Comparison of ENCODE assay signal across 5 cellular contexts in the genomic region with DNA sequence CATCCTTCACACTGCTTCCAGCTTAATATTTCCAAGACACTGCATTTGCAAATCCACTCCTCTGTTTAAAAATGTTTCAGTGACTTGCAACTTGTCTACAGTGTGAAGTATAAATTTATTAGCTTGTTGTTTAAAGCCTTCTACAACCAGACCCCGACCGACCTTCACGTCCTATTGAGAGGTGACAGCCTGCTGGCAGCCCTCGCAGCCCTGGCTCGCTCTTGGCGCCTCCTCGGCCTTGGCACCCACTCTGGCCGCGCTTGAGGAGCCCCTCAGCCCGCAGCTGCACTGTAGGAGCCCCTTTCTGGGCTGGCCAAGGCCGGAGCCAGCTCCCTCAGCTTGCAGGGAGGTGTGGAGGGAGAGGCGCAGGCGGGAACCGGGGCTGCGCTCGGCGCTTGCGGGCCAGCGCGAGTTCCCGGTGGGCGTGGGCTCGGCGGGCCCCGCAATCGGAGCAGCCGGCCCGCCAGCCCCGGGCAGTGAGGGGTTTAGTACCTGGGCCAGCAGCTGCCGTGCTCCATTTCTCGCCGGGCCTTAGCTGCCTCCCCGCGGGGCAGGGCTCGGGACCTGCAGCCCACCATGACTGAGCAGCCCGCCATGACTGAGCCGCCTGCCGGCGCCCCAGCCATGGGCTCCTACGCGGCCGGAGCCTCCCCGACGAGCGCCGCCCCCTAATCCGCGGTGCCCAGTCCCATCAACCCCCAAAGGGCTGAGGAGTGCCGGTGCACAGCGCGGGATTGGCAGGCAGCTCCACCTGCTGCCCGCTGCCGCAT. TPM values are rescaled to one million over a fixed set of nuclear protein-coding genes. Genes with fewer than 3 reads are reported as not detected.
DNase-seq lines count a peak whose midpoint lies in the region; ATAC-seq and TF ChIP-seq lines count a peak whose summit lies in the region.
"Not testable (repeated sequence)": the region's sequence is repeated elsewhere in the genome, so short reads cannot be mapped to it uniquely, and the experiment has no call there.

No MANE protein-coding gene starts in this region.

- H3K36me3 ChIP-seq in GM23338 (ENCODE audit: insufficient read depth); endodermal cell (ENCODE audit: control insufficient read depth, insufficient read depth, low read length); testis (ENCODE audit: low read depth, missing control alignments): not testable (repeated sequence)

- not testable (repeated sequence) for H3K9me3 ChIP-seq in endodermal cell (ENCODE audit: control insufficient read depth, low read length); testis

- peaks cover 11% of the 10 kb centered on the region; the same call in 2 of the 3 replicates for H3K36me3 Mint-ChIP-seq in GM23338 (ENCODE audit: low read depth)
- not testable (repeated sequence) for H3K36me3 Mint-ChIP-seq in endodermal cell (ENCODE audit: low read depth)

- H3K9me3 Mint-ChIP-seq in GM23338, endodermal cell: not testable (repeated sequence)

- TF ChIP-seq POLR2A in testis (IDR thresholded peaks at IDR 0.05): not testable (repeated sequence)

- H3K9me2 ChIP-seq in GM23338 (ENCODE audit: insufficient read depth): not testable (repeated sequence)

- H3K4me2 ChIP-seq in GM23338: not testable (repeated sequence)

- TF ChIP-seq CTCF in GM23338 (conservative IDR thresholded peaks at IDR 0.05; ENCODE audit: low read depth in 2 of 2); endodermal cell (conservative IDR thresholded peaks at IDR 0.05); testis (IDR thresholded peaks at IDR 0.05): not testable (repeated sequence)

- H3K27ac Mint-ChIP-seq in GM23338, endodermal cell: not testable (repeated sequence)

- H3K27ac ChIP-seq in GM23338 (ENCODE audit: low read depth); endodermal cell (ENCODE audit: low read depth, low read length); testis: not testable (repeated sequence)

- H3K4me1 Mint-ChIP-seq in GM23338 (peaks cover 18% of the 10 kb centered on the region), endodermal cell (peaks cover 17% of the 10 kb centered on the region)

- 98 to 100% methylated on average over 9 to 23 of the region's 53 CpGs for WGBS in endodermal cell (ENCODE audit: insufficient coverage in 1 of 2, insufficient read length in 1 of 2), 2 experiments
- WGBS in testis, 2 donors: 60 to 75% methylated on average over 2 to 29 of the region's 53 CpGs

- not testable (repeated sequence) for H3K4me1 ChIP-seq in GM23338 (ENCODE audit: insufficient read depth); endodermal cell (ENCODE audit: control insufficient read depth, insufficient read depth, low read length); testis

- not testable (repeated sequence) for H3K4me3 ChIP-seq in GM23338; endodermal cell (ENCODE audit: low read length)
- H3K4me3 ChIP-seq in testis: peak overlapping the region; percentile 21 to 39

- H3K79me2 ChIP-seq in GM23338 (replicated peaks; ENCODE audit: insufficient read depth): peaks cover 12% of the 10 kb centered on the region

- H3K9ac ChIP-seq in endodermal cell (ENCODE audit: extremely low read depth, low read length, poor library complexity, severe bottlenecking): not testable (repeated sequence)

- not testable (repeated sequence) for H3K4me3 Mint-ChIP-seq in GM23338, endodermal cell

- DNase-seq in GM23338 (ENCODE audit: low spot score); testis: not testable (repeated sequence)
- peak in 2 of 3 experiments; percentile 29 to 49 for DNase-seq in NCI-H1417 (lab: John Stamatoyannopoulos, UW)
- peak; percentile 34 for DNase-seq in endodermal cell
- DNase-seq in islet precursor cell: peak; percentile 37

- peak; percentile 1; the same call in 1 of the 3 replicates for ATAC-seq in GM23338

- H4K20me1 ChIP-seq in GM23338 (replicated peaks; ENCODE audit: insufficient read depth): not testable (repeated sequence)

- H3K27me3 ChIP-seq in GM23338 (ENCODE audit: insufficient read depth); endodermal cell (ENCODE audit: control insufficient read depth, insufficient read depth, low read length, poor library complexity, severe bottlenecking); testis: not testable (repeated sequence)

- not testable (repeated sequence) for H3F3A ChIP-seq in GM23338 (replicated peaks; ENCODE audit: low read depth)

- H2AFZ ChIP-seq in GM23338: not testable (repeated sequence)

- H3K27me3 Mint-ChIP-seq in GM23338 (ENCODE audit: insufficient read depth, low read depth, poor library complexity): peaks cover 17% of the 10 kb centered on the region
- not testable (repeated sequence) for H3K27me3 Mint-ChIP-seq in endodermal cell (ENCODE audit: insufficient read depth)

- intact Hi-C loops in testis (cut with DNase I; ENCODE audit: low total_unique reads): not testable (repeated sequence)

RNA-seq across cellular contexts. Expression of a gene that starts 2.5 kb away (rescaled TPM):
- total RNA-seq in GM23338 (2014; rRNA removed; shearing (Covaris generic)): 95.7 and 103 TPM in 2 replicates
- polyA plus RNA-seq in GM23338 (2016; fragmentation: Nextera tagmentation; extraction: Ambion mirVana): 58.4 and 66.0 TPM in 2 replicates
- 100 to 1,000 TPM; 136 to 298 TPM for total RNA-seq in endodermal cell
- polyA plus RNA-seq in endodermal cell (2013, experiment 1 of 2): 70.7 TPM
- polyA plus RNA-seq in endodermal cell (2013, experiment 2 of 2): 52.5 TPM
- total RNA-seq in testis: 10 to 100 TPM; 49.6 to 63.1 TPM
- polyA plus RNA-seq in testis (ENCODE audit: insufficient read depth, low read depth, low replicate concordance): 19.7 TPM
